ENCODE assay signal across 8 cellular contexts in the genomic region with DNA sequence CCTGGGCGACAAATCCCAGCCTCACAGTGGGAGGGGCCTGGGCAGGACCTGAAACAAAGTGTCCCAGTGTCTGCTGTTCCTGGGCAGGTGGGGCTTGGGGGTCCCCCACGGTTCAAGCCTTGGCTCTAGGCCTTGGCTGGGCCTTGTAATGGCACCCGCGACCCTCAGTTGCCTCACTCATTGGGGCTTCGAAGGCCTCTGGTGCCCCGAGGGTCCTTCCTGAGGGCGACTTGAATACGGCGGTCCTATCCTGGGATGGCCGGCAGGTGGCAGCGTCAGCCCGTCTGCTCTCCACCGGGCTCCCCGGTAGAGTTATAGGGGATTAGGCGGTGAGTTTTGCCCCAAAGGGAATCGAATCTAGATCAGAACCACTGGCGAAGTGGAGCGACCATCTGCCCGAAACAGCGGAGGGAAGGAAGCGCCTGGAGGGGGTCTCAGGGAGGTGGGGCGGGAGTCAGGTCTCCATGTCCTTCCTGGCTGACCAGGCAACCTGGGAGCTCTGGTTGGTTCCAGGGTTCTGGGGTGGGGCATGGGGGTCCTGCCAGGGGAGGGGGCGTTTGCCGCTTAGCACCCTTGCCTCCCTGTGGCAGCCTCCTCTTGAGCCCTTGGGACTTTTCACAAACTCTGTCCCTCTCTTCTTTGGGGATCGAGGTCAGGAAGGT. TPM values are rescaled to one million over a fixed set of nuclear protein-coding genes. Genes with fewer than 3 reads are reported as not detected.
DNase-seq lines count a peak whose midpoint lies in the region; ATAC-seq lines count a peak whose summit lies in the region.

No MANE protein-coding gene starts in this region.

- DNase-seq in A172 (ENCODE audit: low spot score) (peak; percentile 29), GM19238 (ENCODE audit: insufficient read length, low spot score) (peak; percentile 93), NCI-H345 treated with DMSO at 0.1 percent for 48 hours (lab: John Stamatoyannopoulos, UW; ENCODE audit: unreplicated experiment) (peak; percentile 36), kidney tubule cell (ENCODE audit: low spot score) (peak; percentile 66)
- DNase-seq in activated CD4-positive, CD25-positive, alpha-beta regulatory T cell treated with anti-CD3 and anti-CD28 coated beads, Interleukin-2, amount 50 U/mL, for 72 hours, result peak; percentile 79
- peak; percentile 71 to 73 for DNase-seq in central memory CD8-positive, alpha-beta T cell (ENCODE audit: low spot score in 2 of 2)
- DNase-seq in stimulated activated CD4-positive, alpha-beta T cell treated with anti-CD3 and anti-CD28 coated beads, Interleukin-2, amount 100 ng/mL, for 24 hours, result peak; percentile 85

- peak overlapping the region; percentile 80 for H3K4me3 Mint-ChIP-seq in central memory CD8-positive, alpha-beta T cell

- H3K27ac Mint-ChIP-seq in central memory CD8-positive, alpha-beta T cell (ENCODE audit: low read depth), result peak overlapping the region; percentile 93

- peaks cover 42% of the 10 kb centered on the region for H3K4me1 Mint-ChIP-seq in central memory CD8-positive, alpha-beta T cell

- no peaks in the 10 kb centered on the region for H3K27me3 Mint-ChIP-seq in central memory CD8-positive, alpha-beta T cell

- peaks cover 9% of the 10 kb centered on the region for H3K36me3 Mint-ChIP-seq in central memory CD8-positive, alpha-beta T cell (ENCODE audit: insufficient read depth)

- no peaks in the 10 kb centered on the region for H3K9me3 Mint-ChIP-seq in central memory CD8-positive, alpha-beta T cell

- peak; percentile 26 for ATAC-seq in central memory CD8-positive, alpha-beta T cell (replicated peaks; ENCODE audit: extremely low read depth, poor library complexity, severe bottlenecking)
- no peak for ATAC-seq in HG03571 (IDR thresholded peaks at IDR 0.05; ENCODE audit: unreplicated experiment)

RNA-seq across cellular contexts. Expression of a gene that starts 2.1 kb away (rescaled TPM):
- total RNA-seq in A172 (2014; rRNA removed; shearing (Covaris generic)), result 17.0 and 24.0 TPM in 2 replicates

RNA-seq across cellular contexts. Expression of a gene that starts 22.8 kb away (rescaled TPM):
- total RNA-seq in A172 (2014; rRNA removed; shearing (Covaris generic)), result 57.3 and 62.5 TPM in 2 replicates

RNA-seq across cellular contexts. Expression of a gene that starts 23.1 kb away (rescaled TPM):
- total RNA-seq in A172 (2014; rRNA removed; shearing (Covaris generic)), result 5.1 and 7.0 TPM in 2 replicates

Comparison
In these comparisons a context has a peak if more than half of its experiments do, and no peak if none do; other contexts are left out.
1. DNase-seq: peak in every context shown above with its lines; median percentile 93 in GM19238; 85 in stimulated activated CD4-positive, alpha-beta T cell treated with anti-CD3 and anti-CD28 coated beads, Interleukin-2, amount 100 ng/mL, for 24 hours; 79 in activated CD4-positive, CD25-positive, alpha-beta regulatory T cell treated with anti-CD3 and anti-CD28 coated beads, Interleukin-2, amount 50 U/mL, for 72 hours; 72 in central memory CD8-positive, alpha-beta T cell; 66 in kidney tubule cell; 36 in NCI-H345 treated with DMSO at 0.1 percent for 48 hours; 29 in A172.